In genomic region chr3:156710429-156710828, GRCh38 we compare ENCODE assay signal across 20 cellular contexts.
"Had no signal": no experiment of that assay in that cellular context is flagged by ENCODE, and none has a peak within 500 bp of the region (broad histone marks: within the 10 kb centered on the region; RNA-seq: fewer than 3 reads in every experiment).

No MANE protein-coding gene starts in this region.

- H3K27me3 ChIP-seq: colonic mucosa, sigmoid colon, stomach, transverse colon had no signal

- H3K27me3 Mint-ChIP-seq: naive thymus-derived CD4-positive, alpha-beta T cell had no signal

- H3K4me1 Mint-ChIP-seq: nephron progenitor cell had no signal

- DNase-seq: colonic mucosa; dermis blood vessel endothelial cell; foreskin melanocyte; head of caudate nucleus; hippocampal formation; left colon; left ventricle myocardium superior; naive thymus-derived CD4-positive, alpha-beta T cell; nephron progenitor cell; posterior cingulate gyrus; sigmoid colon; stimulated activated CD4-positive, alpha-beta T cell treated with anti-CD3 and anti-CD28 coated beads, Interleukin-2, amount 100 ng/mL, for 24 hours; stimulated activated naive CD4-positive, alpha-beta T cell; stomach; substantia nigra; transverse colon had no signal

- ATAC-seq: left colon; left ventricle myocardium superior; naive thymus-derived CD4-positive, alpha-beta T cell had no signal

- H3K27ac ChIP-seq: colonic mucosa, sigmoid colon, skin epidermis, stomach, thoracic aorta, transverse colon had no signal

- H3K9me3 ChIP-seq: colonic mucosa, sigmoid colon, stomach, thoracic aorta, transverse colon had no signal

- H3K27ac Mint-ChIP-seq: nephron progenitor cell had no signal

- H3K4me3 ChIP-seq: colonic mucosa, lung, sigmoid colon, skin epidermis, stomach, thoracic aorta, transverse colon had no signal

- H3K4me1 ChIP-seq: colonic mucosa, sigmoid colon had no signal

- FAIRE-seq: endothelial cell of umbilical vein had no signal

- H3K4me3 Mint-ChIP-seq: naive thymus-derived CD4-positive, alpha-beta T cell; nephron progenitor cell had no signal

- H3K36me3 ChIP-seq: colonic mucosa had no signal
